In genomic region chr10:97869091-97870042, GRCh38 we compare ENCODE assay signal across 1 cellular context.
A peak's percentile ranks its signal among the peaks of the same experiment; 100 is the strongest.
TF ChIP-seq lines count a peak whose summit lies in the region.

No MANE protein-coding gene starts in this region.

TF ChIP-seq in HepG2, 621 proteins besides CTCF, POLR2A, EP300 and RAD21 (continued from another document and continues in another):
- TF ChIP-seq UBTF (CRISPR knock-in tag; IDR thresholded peaks at IDR 0.05), result peak; percentile 36; the same call in 1 of the 2 replicates
- no peak for TF ChIP-seq ZNF256 (CRISPR knock-in tag; conservative IDR thresholded peaks at IDR 0.05)
- no peak for TF ChIP-seq NFE2L1 (CRISPR knock-in tag; IDR thresholded peaks at IDR 0.05; ENCODE audit: borderline replicate concordance)
- TF ChIP-seq ZBTB39 (CRISPR knock-in tag; IDR thresholded peaks at IDR 0.05), result 0 out of 2 replicates have a peak, but pooled peaks have one; percentile 45
- TF ChIP-seq ZBTB38 (CRISPR knock-in tag; IDR thresholded peaks at IDR 0.05), result no peak
- no peak for TF ChIP-seq ZNF407 (CRISPR knock-in tag; IDR thresholded peaks at IDR 0.05; ENCODE audit: not compliant biosample characterization)
- no peak for TF ChIP-seq ZBTB40 (IDR thresholded peaks at IDR 0.05)
- TF ChIP-seq ZBTB40 (CRISPR knock-in tag; IDR thresholded peaks at IDR 0.05), result no peak
- no peak for TF ChIP-seq TAF1 (CRISPR knock-in tag; IDR thresholded peaks at IDR 0.05)
- TF ChIP-seq ISX (CRISPR knock-in tag; conservative IDR thresholded peaks at IDR 0.05), result no peak
- TF ChIP-seq ZNF501 (CRISPR knock-in tag; IDR thresholded peaks at IDR 0.05), result peak; percentile 55; the same call in 1 of the 2 replicates
- TF ChIP-seq CEBPZ (IDR thresholded peaks at IDR 0.05; ENCODE audit: low read length), result no peak
- peak; percentile 71; the same call in 1 of the 2 replicates for TF ChIP-seq CBX5 (CRISPR knock-in tag; IDR thresholded peaks at IDR 0.05; ENCODE audit: borderline replicate concordance)
- TF ChIP-seq TRAFD1 (CRISPR knock-in tag; IDR thresholded peaks at IDR 0.05; ENCODE audit: borderline replicate concordance), result no peak
- peak; percentile 37; the same call in 1 of the 2 replicates for TF ChIP-seq ZNF788 (CRISPR knock-in tag; IDR thresholded peaks at IDR 0.05; ENCODE audit: borderline replicate concordance)
- no peak for TF ChIP-seq NONO (IDR thresholded peaks at IDR 0.05)
- TF ChIP-seq NONO (CRISPR knock-in tag; conservative IDR thresholded peaks at IDR 0.05), result no peak
- TF ChIP-seq THAP11 (CRISPR knock-in tag; IDR thresholded peaks at IDR 0.05), result no peak
- no peak for TF ChIP-seq SRY (CRISPR knock-in tag; IDR thresholded peaks at IDR 0.05)
- 0 out of 2 replicates have a peak, but pooled peaks have one; percentile 12 for TF ChIP-seq TCF7 (IDR thresholded peaks at IDR 0.05; ENCODE audit: low read depth)
- no peak for TF ChIP-seq ZNF510 (CRISPR knock-in tag; IDR thresholded peaks at IDR 0.05; ENCODE audit: low read depth)
